8 cellular contexts compared by ENCODE assay signal in the genomic region with DNA sequence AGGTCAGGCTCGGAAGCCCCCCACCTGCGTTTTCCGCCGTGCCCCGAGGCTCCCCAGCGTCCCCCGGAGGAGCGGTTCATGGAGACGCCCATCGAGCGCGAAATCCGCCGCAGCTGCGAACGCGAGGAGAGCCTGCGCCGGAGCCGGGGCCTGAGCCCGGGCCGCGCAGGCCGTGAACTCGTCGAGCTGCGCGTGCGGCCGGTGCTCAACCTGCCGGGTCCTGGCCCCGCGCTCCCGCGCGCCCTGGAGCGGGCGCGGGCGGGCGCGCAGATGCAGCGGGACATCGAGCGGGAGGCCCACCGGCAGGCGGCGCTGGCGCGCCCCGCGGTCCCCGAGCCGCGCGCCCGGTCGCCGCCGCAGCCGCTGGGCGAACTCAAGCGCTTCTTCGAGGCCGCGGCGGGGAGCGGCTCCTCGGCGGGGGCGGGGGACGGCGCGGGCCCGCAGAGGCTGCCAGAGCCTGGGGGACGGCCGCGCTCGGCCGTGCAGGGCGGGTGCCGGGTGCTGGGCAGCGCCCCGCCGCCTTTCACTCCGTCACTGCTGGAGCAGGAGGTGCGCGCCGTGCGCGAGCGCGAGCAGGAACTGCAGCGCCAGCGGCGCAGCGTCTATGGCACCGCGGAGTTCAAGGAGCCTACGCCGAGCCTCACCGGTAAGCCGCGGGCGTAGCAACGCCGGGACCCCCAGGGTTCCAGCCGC. TPM values are rescaled to one million over a fixed set of nuclear protein-coding genes. Genes with fewer than 3 reads are reported as not detected.
DNase-seq lines count a peak whose midpoint lies in the region; ATAC-seq and TF ChIP-seq lines count a peak whose summit lies in the region.

No MANE protein-coding gene starts in this region.

- H3K36me3 ChIP-seq in BLaER1 (no peaks in the 10 kb centered on the region), HUES48 (ENCODE audit: control insufficient read depth, insufficient read depth, low read length) (no peaks in the 10 kb centered on the region), SJCRH30 (no peaks in the 10 kb centered on the region), thymus (ENCODE audit: control insufficient read depth, insufficient read depth) (no peaks in the 10 kb centered on the region)

- peak overlapping the region; percentile 97 for H3K4me2 ChIP-seq in BLaER1

- H3K27ac ChIP-seq in BLaER1 (no peak overlapping the region), HUES48 (ENCODE audit: low read depth, low read length) (no peak overlapping the region), SJCRH30 (no peak overlapping the region), thymus (ENCODE audit: low read depth) (peak overlapping the region; percentile 67)

- 0 out of 2 replicates have a peak, but pooled peaks cover 7% of the 10 kb centered on the region for H4K20me1 ChIP-seq in BLaER1

- H3K27me3 ChIP-seq in BLaER1 = peaks cover 35% of the 10 kb centered on the region
- H3K27me3 ChIP-seq in HUES48 (ENCODE audit: control insufficient read depth, insufficient read depth, low read length) = peaks cover 46% of the 10 kb centered on the region
- H3K27me3 ChIP-seq in SJCRH30 = peaks cover 8% of the 10 kb centered on the region; the same call in 1 of the 2 replicates
- H3K27me3 ChIP-seq in thymus (ENCODE audit: control insufficient read depth, insufficient read depth) = peaks cover 12% of the 10 kb centered on the region

- DNase-seq in SJCRH30 (peak; percentile 75 to 81), glomerular visceral epithelial cell (ENCODE audit: extremely low spot score) (peak; percentile 81), omental fat pad (ENCODE audit: low spot score) (no peak)
- peak; percentile 81 for DNase-seq in activated naive CD4-positive, alpha-beta T cell treated with anti-CD3 and anti-CD28 coated beads, Interleukin-2, amount 50 U/mL, for 16 hours

- H3K4me1 ChIP-seq in BLaER1 (peaks cover 52% of the 10 kb centered on the region), HUES48 (ENCODE audit: control insufficient read depth, insufficient read depth, low read length) (peaks cover 4% of the 10 kb centered on the region; the same call in 1 of the 2 replicates), SJCRH30 (peaks cover 19% of the 10 kb centered on the region), thymus (ENCODE audit: control insufficient read depth, insufficient read depth, low read length) (peaks cover 20% of the 10 kb centered on the region)

- H3K9me3 ChIP-seq in BLaER1 (no peaks in the 10 kb centered on the region), HUES48 (ENCODE audit: control insufficient read depth, insufficient read depth, low read length) (no peaks in the 10 kb centered on the region), SJCRH30 (replicated peaks) (no peaks in the 10 kb centered on the region), thymus (ENCODE audit: control insufficient read depth) (no peaks in the 10 kb centered on the region)

- ATAC-seq in GM19035 (IDR thresholded peaks at IDR 0.05; ENCODE audit: unreplicated experiment) = peak; percentile 55
- peak; percentile 58 for ATAC-seq in omental fat pad (ENCODE audit: low FRiP score)

- H3K4me3 ChIP-seq in BLaER1 (peak overlapping the region; percentile 72), HUES48 (ENCODE audit: low read depth, low read length) (peak overlapping the region; percentile 62), SJCRH30 (peak overlapping the region; percentile 65), thymus (ENCODE audit: low read length) (peak overlapping the region; percentile 66)

- under 1% methylated on average over 108 of the region's 108 CpGs for WGBS in thymus

- H3K9ac ChIP-seq in BLaER1 (peak overlapping the region; percentile 71), HUES48 (ENCODE audit: low read depth, low read length) (no peak overlapping the region)

- TF ChIP-seq CTCF in omental fat pad (IDR thresholded peaks at IDR 0.05) = peak in 1 of 3 donors; percentile 36

RNA-seq across cellular contexts. Expression of a gene that starts 0.8 kb away (rescaled TPM):
- 0.81 and 1.3 TPM in 2 replicates for total RNA-seq in SJCRH30 (2014; rRNA removed; shearing (Covaris generic))
- 1 to 10 TPM in 3 of 4 donors, not detected in 1; 1.6 to 3.0 (median 2.8) TPM for total RNA-seq in omental fat pad
- polyA plus RNA-seq in thymus = 2.9 TPM

RNA-seq across cellular contexts. Expression of a gene that starts 11.5 kb away (rescaled TPM):
- total RNA-seq in SJCRH30 (2014; rRNA removed; shearing (Covaris generic)) = 0.99 and 1.4 TPM in 2 replicates
- not detected for total RNA-seq in omental fat pad
- 0.18 TPM for polyA plus RNA-seq in thymus

RNA-seq across cellular contexts. Expression of a gene that starts 12.2 kb away (rescaled TPM):
- total RNA-seq in SJCRH30 (2014; rRNA removed; shearing (Covaris generic)) = not detected in 2 replicates
- not detected for total RNA-seq in omental fat pad
- 0.18 TPM for polyA plus RNA-seq in thymus

RNA-seq across cellular contexts. Expression of a gene that starts 17.2 kb away (rescaled TPM):
- 88.1 and 102 TPM in 2 replicates for total RNA-seq in SJCRH30 (2014; rRNA removed; shearing (Covaris generic))
- total RNA-seq in omental fat pad = 10 to 100 TPM in 2 of 4 donors, 1 to 10 TPM in 2; 8.6 to 22.5 (median 10.8) TPM
- polyA plus RNA-seq in thymus = 43.6 TPM

RNA-seq across cellular contexts. Expression of a gene that starts 41.8 kb away (rescaled TPM):
- 1.5 TPM in 2 replicates for total RNA-seq in SJCRH30 (2014; rRNA removed; shearing (Covaris generic))
- total RNA-seq in omental fat pad = 10 to 100 TPM in 1 of 4 donors, 1 to 10 TPM in 3; 4.5 to 12.8 (median 6.3) TPM
- 19.1 TPM for polyA plus RNA-seq in thymus
